Comparison of ENCODE assay signal across 1 cellular context in the genomic region with DNA sequence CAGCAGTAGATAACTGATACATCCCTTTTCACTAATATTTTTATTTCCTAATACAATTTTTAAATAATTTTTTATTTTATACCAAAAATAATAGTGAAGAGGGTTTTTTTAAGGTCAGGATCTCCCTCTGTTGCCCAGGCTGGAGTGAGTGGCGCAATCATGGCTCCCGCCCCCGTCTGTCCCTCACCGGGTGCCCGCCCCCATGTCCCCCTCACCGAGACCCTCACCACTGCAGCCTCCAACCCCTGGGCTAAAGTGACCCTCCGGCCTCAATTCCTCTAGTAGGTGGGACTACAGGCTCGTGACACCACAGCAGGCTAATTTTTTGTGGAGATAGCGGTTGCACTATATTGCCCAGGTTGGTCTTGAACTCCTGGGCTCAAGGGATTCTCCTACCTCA.
TF ChIP-seq lines count a peak whose summit lies in the region.

No MANE protein-coding gene starts in this region.

TF ChIP-seq in GM23338, 12 proteins besides CTCF, POLR2A, EP300 and RAD21:
- TF ChIP-seq EZH2 (IDR thresholded peaks at IDR 0.05; ENCODE audit: low read depth, unreplicated experiment): no peak
- TF ChIP-seq CREB1 (CRISPR knock-in tag; IDR thresholded peaks at IDR 0.05; ENCODE audit: low read depth): no peak
- TF ChIP-seq JUNB (IDR thresholded peaks at IDR 0.05; ENCODE audit: unreplicated experiment): no peak
- no peak for TF ChIP-seq POLR2AphosphoS5 (IDR thresholded peaks at IDR 0.05; ENCODE audit: low read depth)
- no peak for TF ChIP-seq NANOG (IDR thresholded peaks at IDR 0.05; ENCODE audit: borderline replicate concordance)
- no peak for TF ChIP-seq ZNF114 (CRISPR knock-in tag; IDR thresholded peaks at IDR 0.05)
- TF ChIP-seq ZNF331 (CRISPR knock-in tag; IDR thresholded peaks at IDR 0.05; ENCODE audit: low read depth): no peak
